21 cellular contexts compared by ENCODE assay signal in the genomic region with DNA sequence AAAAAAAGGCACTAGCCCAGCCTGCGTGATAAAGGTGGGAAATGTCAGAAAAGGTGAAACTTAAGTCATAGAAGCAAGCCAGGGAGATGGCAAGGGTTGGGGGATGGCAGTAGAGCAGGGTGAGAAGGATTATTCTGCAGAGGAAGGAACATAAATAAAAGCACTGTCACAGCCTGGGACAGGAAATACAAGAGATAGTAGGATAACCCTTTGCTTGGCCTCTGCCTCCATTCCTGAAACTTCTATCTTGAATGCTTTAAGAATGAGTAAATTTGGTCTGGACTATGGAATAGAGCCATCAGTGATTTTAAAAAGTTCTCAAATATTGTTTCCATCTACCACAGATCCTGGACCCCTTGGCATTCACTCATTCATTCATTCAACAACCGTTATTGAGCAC.
"Had no signal": no experiment of that assay in that cellular context is flagged by ENCODE, and none has a peak within 500 bp of the region (broad histone marks: within the 10 kb centered on the region; RNA-seq: fewer than 3 reads in every experiment).

No MANE protein-coding gene starts in this region.

- ATAC-seq: activated T-helper 17 cell treated with anti-CD3 and anti-CD28 coated beads, Interleukin-2, amount 50 U/mL, for 72 hours; PC-3; T-cell; WTC11 had no signal

- H3K4me1 Mint-ChIP-seq: WTC11 had no signal

- H3K27me3 Mint-ChIP-seq: activated CD4-positive, alpha-beta T cell treated with anti-CD3 and anti-CD28 coated beads, Interleukin-2, amount 10 ng/mL, durations not matched to agents 24 days and 14 days; activated naive CD8-positive, alpha-beta T cell; activated T-helper 17 cell treated with anti-CD3 and anti-CD28 coated beads, Interleukin-2, amount 50 U/mL, for 72 hours; T-cell had no signal

- H3K27ac Mint-ChIP-seq: activated CD4-positive, alpha-beta T cell treated with anti-CD3 and anti-CD28 coated beads, Interleukin-2, amount 10 ng/mL, durations not matched to agents 24 days and 14 days; activated naive CD4-positive, alpha-beta T cell treated with anti-CD3 and anti-CD28 coated beads for 36 hours; activated naive CD8-positive, alpha-beta T cell; activated T-helper 17 cell treated with anti-CD3 and anti-CD28 coated beads, Interleukin-2, amount 50 U/mL, for 72 hours; T-cell; WTC11 had no signal

- H3K4me3 Mint-ChIP-seq: activated CD4-positive, alpha-beta T cell treated with anti-CD3 and anti-CD28 coated beads, Interleukin-2, amount 10 ng/mL, durations not matched to agents 24 days and 14 days; activated naive CD4-positive, alpha-beta T cell treated with anti-CD3 and anti-CD28 coated beads for 36 hours; activated naive CD8-positive, alpha-beta T cell; activated T-helper 17 cell treated with anti-CD3 and anti-CD28 coated beads, Interleukin-2, amount 50 U/mL, for 72 hours; T-cell; WTC11 had no signal

- DNase-seq: activated CD4-positive, alpha-beta T cell treated with anti-CD3 and anti-CD28 coated beads, Interleukin-2, amount 10 ng/mL, durations not matched to agents 24 days and 14 days; activated CD4-positive, alpha-beta T cell treated with anti-CD3 and anti-CD28 coated beads, Interleukin-2, amount 50 U/mL, for 48 hours; activated CD4-positive, CD25-positive, alpha-beta regulatory T cell treated with anti-CD3 and anti-CD28 coated beads, Interleukin-2, amount 50 U/mL, for 72 hours; activated gamma-delta T cell; activated naive CD4-positive, alpha-beta T cell treated with anti-CD3 and anti-CD28 coated beads for 36 hours; activated T-cell treated with anti-CD3 and anti-CD28 coated beads for 4 hours; activated T-cell treated with anti-CD3 and anti-CD28 coated beads, Interleukin-2, amount 50 U/mL, for 48 hours; colonic mucosa; Karpas-422; NCI-H1105 treated with DMSO at 0.1 percent for 48 hours; NCI-H1436 treated with DMSO at 0.1 percent for 48 hours; NCI-H187; NCI-H2081; NCI-H510A treated with DMSO at 0.1 percent for 48 hours; PC-3; SHP77; T-cell; T-helper 2 cell had no signal

- H3K9me3 Mint-ChIP-seq: activated naive CD4-positive, alpha-beta T cell treated with anti-CD3 and anti-CD28 coated beads for 36 hours had no signal
